Comparison of ENCODE assay signal across 1 cellular context in genomic region chr5:80885698-80886000, GRCh38.
TF ChIP-seq lines count a peak whose summit lies in the region.

No MANE protein-coding gene starts in this region.

TF ChIP-seq in HepG2, 621 proteins besides CTCF, POLR2A, EP300 and RAD21 (continued from another document and continues in another):
- TF ChIP-seq ZNF142 (CRISPR knock-in tag; IDR thresholded peaks at IDR 0.05) (no peak), ATF2 (CRISPR knock-in tag; IDR thresholded peaks at IDR 0.05) (no peak), ZNF737 (CRISPR knock-in tag; IDR thresholded peaks at IDR 0.05; ENCODE audit: borderline replicate concordance) (no peak), ZNF34 (CRISPR knock-in tag; IDR thresholded peaks at IDR 0.05; ENCODE audit: borderline replicate concordance) (no peak), HMG20A (CRISPR knock-in tag; IDR thresholded peaks at IDR 0.05; ENCODE audit: borderline replicate concordance) (peak; percentile 32; the same call in 1 of the 2 replicates), ZNF367 (CRISPR knock-in tag; IDR thresholded peaks at IDR 0.05; ENCODE audit: borderline replicate concordance) (no peak), NFYC (CRISPR knock-in tag; IDR thresholded peaks at IDR 0.05) (no peak), HNF4G (IDR thresholded peaks at IDR 0.05; ENCODE audit: borderline replicate concordance, low read depth, low read length) (peak; percentile 70; the same call in 1 of the 2 replicates), HNF4G (CRISPR knock-in tag; IDR thresholded peaks at IDR 0.05; ENCODE audit: borderline replicate concordance, low read depth) (no peak), ZBTB38 (CRISPR knock-in tag; IDR thresholded peaks at IDR 0.05) (no peak), GLMP (CRISPR knock-in tag; IDR thresholded peaks at IDR 0.05; ENCODE audit: borderline replicate concordance) (no peak), TAF15 (IDR thresholded peaks at IDR 0.05; ENCODE audit: low read depth, low read length, poor library complexity, severe bottlenecking) (no peak), ZNF431 (CRISPR knock-in tag; IDR thresholded peaks at IDR 0.05; ENCODE audit: borderline replicate concordance, low read depth) (no peak), ZNF274 (CRISPR knock-in tag; IDR thresholded peaks at IDR 0.05) (no peak), ZNF264 (CRISPR knock-in tag; IDR thresholded peaks at IDR 0.05) (0 out of 2 replicates have a peak, but pooled peaks have one; percentile 63), ZNF563 (CRISPR knock-in tag; IDR thresholded peaks at IDR 0.05) (no peak), SOX5 (CRISPR knock-in tag; IDR thresholded peaks at IDR 0.05; ENCODE audit: borderline replicate concordance) (0 out of 2 replicates have a peak, but pooled peaks have one; percentile 62), ZBTB26 (CRISPR knock-in tag; IDR thresholded peaks at IDR 0.05; ENCODE audit: borderline replicate concordance) (no peak), KDM1A (CRISPR knock-in tag; IDR thresholded peaks at IDR 0.05) (no peak), GATAD2A (CRISPR knock-in tag; IDR thresholded peaks at IDR 0.05) (peak; percentile 55; the same call in 1 of the 2 replicates), ZNF232 (CRISPR knock-in tag; IDR thresholded peaks at IDR 0.05; ENCODE audit: borderline replicate concordance) (no peak), ZNF510 (CRISPR knock-in tag; IDR thresholded peaks at IDR 0.05; ENCODE audit: low read depth) (no peak), ZFP41 (CRISPR knock-in tag; IDR thresholded peaks at IDR 0.05; ENCODE audit: borderline replicate concordance) (no peak), ZNF138 (CRISPR knock-in tag; IDR thresholded peaks at IDR 0.05; ENCODE audit: low read depth) (no peak), ZBTB4 (CRISPR knock-in tag; IDR thresholded peaks at IDR 0.05; ENCODE audit: borderline replicate concordance) (no peak), ARHGAP35 (CRISPR knock-in tag; IDR thresholded peaks at IDR 0.05; ENCODE audit: borderline replicate concordance) (no peak), ISX (CRISPR knock-in tag; conservative IDR thresholded peaks at IDR 0.05) (no peak), ZNF512 (CRISPR knock-in tag; IDR thresholded peaks at IDR 0.05) (no peak), SRSF1 (optimal IDR thresholded peaks at IDR 0.05; ENCODE audit: low read depth, low read length) (no peak), KAT8 (CRISPR knock-in tag; IDR thresholded peaks at IDR 0.05) (0 out of 2 replicates have a peak, but pooled peaks have one; percentile 20), PCBP2 (optimal IDR thresholded peaks at IDR 0.05; ENCODE audit: low read depth, low read length, poor library complexity, severe bottlenecking) (no peak), ZFP36 (IDR thresholded peaks at IDR 0.05; ENCODE audit: borderline replicate concordance, low read depth, low read length, partially characterized antibody) (no peak), RFX3 (CRISPR knock-in tag; IDR thresholded peaks at IDR 0.05) (no peak), FOXJ3 (CRISPR knock-in tag; IDR thresholded peaks at IDR 0.05; ENCODE audit: borderline replicate concordance) (no peak), NFIC (IDR thresholded peaks at IDR 0.05; ENCODE audit: low read length) (peak; percentile 74; the same call in 1 of the 2 replicates), ZNF574 (CRISPR knock-in tag; IDR thresholded peaks at IDR 0.05) (no peak), MYPOP (CRISPR knock-in tag; IDR thresholded peaks at IDR 0.05) (no peak), ZKSCAN5 (CRISPR knock-in tag; IDR thresholded peaks at IDR 0.05) (no peak), ZNF263 (CRISPR knock-in tag; IDR thresholded peaks at IDR 0.05) (no peak), ZNF224 (CRISPR knock-in tag; IDR thresholded peaks at IDR 0.05) (no peak), ZBTB33 (CRISPR knock-in tag; IDR thresholded peaks at IDR 0.05) (no peak), ZNF7 (CRISPR knock-in tag; IDR thresholded peaks at IDR 0.05) (no peak), HNF4A (CRISPR knock-in tag; IDR thresholded peaks at IDR 0.05) (peak; percentile 82)
